In the genomic region with DNA sequence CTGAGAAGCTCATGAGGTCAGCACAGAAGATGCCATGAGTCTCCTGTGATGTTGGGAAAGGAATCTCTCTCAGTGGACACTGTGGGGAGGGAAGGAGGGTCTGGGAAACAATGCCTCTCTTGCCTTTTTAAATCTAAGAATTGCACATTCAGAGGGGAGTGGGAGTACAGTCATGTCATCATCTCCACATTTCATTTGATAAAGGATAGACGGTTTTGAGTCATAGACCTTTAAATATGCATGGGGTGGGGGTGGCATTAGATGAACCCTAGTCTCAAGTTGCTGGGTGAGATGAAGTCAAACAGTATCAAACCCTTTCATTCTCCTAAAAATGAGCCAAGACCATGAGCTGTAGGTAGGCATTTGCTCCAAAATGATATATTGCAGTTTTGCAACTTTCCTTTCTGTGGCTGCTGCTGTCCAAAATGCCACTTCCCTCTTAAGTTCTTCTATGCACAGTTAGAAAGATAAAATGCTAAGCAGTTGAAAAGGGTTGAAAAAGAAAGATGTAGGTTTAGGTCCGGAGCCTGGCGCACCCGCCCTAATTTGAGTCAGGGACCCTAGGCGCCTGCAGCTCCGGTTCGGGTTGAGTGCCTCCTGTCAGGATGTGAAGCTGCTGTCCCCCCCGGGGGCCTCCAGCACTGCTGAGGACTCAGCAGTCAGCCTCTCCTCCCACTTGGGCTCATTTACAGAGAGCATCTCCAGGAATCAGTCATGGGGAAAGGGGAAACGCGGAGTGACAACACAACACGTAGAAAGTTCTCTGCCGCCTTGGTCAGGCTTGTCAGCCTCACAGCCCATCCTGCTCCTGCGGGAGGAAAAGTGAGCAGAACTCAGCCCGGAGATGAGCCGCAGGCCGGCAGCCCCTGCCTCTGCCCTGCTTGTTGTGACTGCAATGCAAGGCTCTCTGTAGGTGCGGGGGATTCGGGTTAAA, we compare ENCODE assay signal across 8 cellular contexts.
A peak's percentile ranks its signal among the peaks of the same experiment; 100 is the strongest.
DNase-seq lines count a peak whose midpoint lies in the region; ATAC-seq and TF ChIP-seq lines count a peak whose summit lies in the region.

No MANE protein-coding gene starts in this region.

- H3K4me3 Mint-ChIP-seq in GM23338 (no peak overlapping the region), naive B cell (peak overlapping the region; percentile 84 to 95 (median 90))

- H3K27ac ChIP-seq in BLaER1 (peak overlapping the region; percentile 71), GM23338 (ENCODE audit: low read depth) (no peak overlapping the region), tibial artery (no peak overlapping the region)

- H3K27me3 ChIP-seq in BLaER1: no peaks in the 10 kb centered on the region
- no peaks in the 10 kb centered on the region for H3K27me3 ChIP-seq in GM23338 (ENCODE audit: insufficient read depth)
- H3K27me3 ChIP-seq in tibial artery: no peaks in the 10 kb centered on the region

- intact Hi-C loops in tibial artery (cut with DNase I; ENCODE audit: low total_unique reads): no loop called here

- H3K4me1 ChIP-seq in BLaER1: peaks cover 42% of the 10 kb centered on the region
- H3K4me1 ChIP-seq in GM23338 (ENCODE audit: insufficient read depth): no peaks in the 10 kb centered on the region
- peaks cover 0 to 8% (median 3%) of the 10 kb centered on the region in 4 donors for H3K4me1 ChIP-seq in tibial artery

- H3K4me2 ChIP-seq in BLaER1: peak overlapping the region; percentile 93
- no peak overlapping the region for H3K4me2 ChIP-seq in GM23338

- H3K9me2 ChIP-seq in GM23338 (ENCODE audit: insufficient read depth): peaks cover 18% of the 10 kb centered on the region; the same call in 1 of the 2 replicates

- H3K27ac Mint-ChIP-seq in GM23338 (no peak overlapping the region), naive B cell (peak overlapping the region; percentile 48 to 97 (median 92))

- no peaks in the 10 kb centered on the region for H3K4me1 Mint-ChIP-seq in GM23338
- H3K4me1 Mint-ChIP-seq in naive B cell: peaks cover 41 to 63% (median 47%) of the 10 kb centered on the region in 3 donors

- H3K9ac ChIP-seq in BLaER1: peak overlapping the region; percentile 56

- H3K27me3 Mint-ChIP-seq in GM23338 (ENCODE audit: insufficient read depth, low read depth, poor library complexity) (no peaks in the 10 kb centered on the region), naive B cell (no peaks in the 10 kb centered on the region)

- H3K36me3 ChIP-seq in BLaER1 (no peaks in the 10 kb centered on the region), GM23338 (ENCODE audit: insufficient read depth) (no peaks in the 10 kb centered on the region), tibial artery (no peaks in the 10 kb centered on the region)

- H4K20me1 ChIP-seq in BLaER1 (no peaks in the 10 kb centered on the region), GM23338 (replicated peaks; ENCODE audit: insufficient read depth) (no peaks in the 10 kb centered on the region)

- H3K36me3 Mint-ChIP-seq in GM23338 (ENCODE audit: low read depth): 0 out of 3 replicates have a peak, but pooled peaks cover 2% of the 10 kb centered on the region
- no peaks in the 10 kb centered on the region for H3K36me3 Mint-ChIP-seq in naive B cell

- TF ChIP-seq CTCF in GM23338 (conservative IDR thresholded peaks at IDR 0.05; ENCODE audit: low read depth in 2 of 2): no peak
- no peak for TF ChIP-seq CTCF in cardiac fibroblast (IDR thresholded peaks at IDR 0.05; ENCODE audit: low read depth, low read length)
- no peak for TF ChIP-seq CTCF in tibial artery (IDR thresholded peaks at IDR 0.05)

- H3K79me2 ChIP-seq in GM23338 (replicated peaks; ENCODE audit: insufficient read depth): no peaks in the 10 kb centered on the region

- DNase-seq in GM23338 (ENCODE audit: low spot score): no peak
- DNase-seq in T-helper 2 cell: peak in 3 of 5 experiments; percentile 9 to 67 (median 13)
- peak; percentile 17 to 44 for DNase-seq in cardiac fibroblast (ENCODE audit: low read depth in 2 of 2)
- peak; percentile 40 for DNase-seq in naive B cell
- peak in 1 of 2 donors; percentile 64 for DNase-seq in tibial artery
- no peak for DNase-seq in SHP77 (lab: John Stamatoyannopoulos, UW)
- no peak for DNase-seq in SW480 (ENCODE audit: low spot score)

- ATAC-seq in GM23338 (no peak; the same call in 2 of the 3 replicates), naive B cell (ENCODE audit: low read depth in 2 of 2) (peak; percentile 57 to 61)

- H3K9me3 Mint-ChIP-seq in GM23338 (no peaks in the 10 kb centered on the region), naive B cell (no peaks in the 10 kb centered on the region)

- H3K4me3 ChIP-seq in BLaER1 (peak overlapping the region; percentile 60), GM23338 (no peak overlapping the region), cardiac fibroblast (replicated peaks in 1 of 2; ENCODE audit: low read depth in 2 of 2, low read length in 2 of 2) (peak overlapping the region in 1 of 2 donors; percentile 39), tibial artery (peak overlapping the region; percentile 41 to 46)

- no peaks in the 10 kb centered on the region for H3F3A ChIP-seq in GM23338 (replicated peaks; ENCODE audit: low read depth)

- peak overlapping the region; percentile 63 for H2AFZ ChIP-seq in GM23338

- no peaks in the 10 kb centered on the region for H3K9me3 ChIP-seq in BLaER1
- H3K9me3 ChIP-seq in tibial artery: no peaks in the 10 kb centered on the region

TF ChIP-seq in GM23338, 12 proteins besides CTCF, POLR2A, EP300 and RAD21 (continues in another document):
- TF ChIP-seq EZH2phosphoT487 (IDR thresholded peaks at IDR 0.05; ENCODE audit: unreplicated experiment) (no peak), JUNB (IDR thresholded peaks at IDR 0.05; ENCODE audit: unreplicated experiment) (no peak), NANOG (IDR thresholded peaks at IDR 0.05; ENCODE audit: borderline replicate concordance) (no peak)
- TF ChIP-seq, protein P1, sequence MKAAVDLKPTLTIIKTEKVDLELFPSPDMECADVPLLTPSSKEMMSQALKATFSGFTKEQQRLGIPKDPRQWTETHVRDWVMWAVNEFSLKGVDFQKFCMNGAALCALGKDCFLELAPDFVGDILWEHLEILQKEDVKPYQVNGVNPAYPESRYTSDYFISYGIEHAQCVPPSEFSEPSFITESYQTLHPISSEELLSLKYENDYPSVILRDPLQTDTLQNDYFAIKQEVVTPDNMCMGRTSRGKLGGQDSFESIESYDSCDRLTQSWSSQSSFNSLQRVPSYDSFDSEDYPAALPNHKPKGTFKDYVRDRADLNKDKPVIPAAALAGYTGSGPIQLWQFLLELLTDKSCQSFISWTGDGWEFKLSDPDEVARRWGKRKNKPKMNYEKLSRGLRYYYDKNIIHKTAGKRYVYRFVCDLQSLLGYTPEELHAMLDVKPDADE (IDR thresholded peaks at IDR 0.05): no peak
- TF ChIP-seq, protein P2, sequence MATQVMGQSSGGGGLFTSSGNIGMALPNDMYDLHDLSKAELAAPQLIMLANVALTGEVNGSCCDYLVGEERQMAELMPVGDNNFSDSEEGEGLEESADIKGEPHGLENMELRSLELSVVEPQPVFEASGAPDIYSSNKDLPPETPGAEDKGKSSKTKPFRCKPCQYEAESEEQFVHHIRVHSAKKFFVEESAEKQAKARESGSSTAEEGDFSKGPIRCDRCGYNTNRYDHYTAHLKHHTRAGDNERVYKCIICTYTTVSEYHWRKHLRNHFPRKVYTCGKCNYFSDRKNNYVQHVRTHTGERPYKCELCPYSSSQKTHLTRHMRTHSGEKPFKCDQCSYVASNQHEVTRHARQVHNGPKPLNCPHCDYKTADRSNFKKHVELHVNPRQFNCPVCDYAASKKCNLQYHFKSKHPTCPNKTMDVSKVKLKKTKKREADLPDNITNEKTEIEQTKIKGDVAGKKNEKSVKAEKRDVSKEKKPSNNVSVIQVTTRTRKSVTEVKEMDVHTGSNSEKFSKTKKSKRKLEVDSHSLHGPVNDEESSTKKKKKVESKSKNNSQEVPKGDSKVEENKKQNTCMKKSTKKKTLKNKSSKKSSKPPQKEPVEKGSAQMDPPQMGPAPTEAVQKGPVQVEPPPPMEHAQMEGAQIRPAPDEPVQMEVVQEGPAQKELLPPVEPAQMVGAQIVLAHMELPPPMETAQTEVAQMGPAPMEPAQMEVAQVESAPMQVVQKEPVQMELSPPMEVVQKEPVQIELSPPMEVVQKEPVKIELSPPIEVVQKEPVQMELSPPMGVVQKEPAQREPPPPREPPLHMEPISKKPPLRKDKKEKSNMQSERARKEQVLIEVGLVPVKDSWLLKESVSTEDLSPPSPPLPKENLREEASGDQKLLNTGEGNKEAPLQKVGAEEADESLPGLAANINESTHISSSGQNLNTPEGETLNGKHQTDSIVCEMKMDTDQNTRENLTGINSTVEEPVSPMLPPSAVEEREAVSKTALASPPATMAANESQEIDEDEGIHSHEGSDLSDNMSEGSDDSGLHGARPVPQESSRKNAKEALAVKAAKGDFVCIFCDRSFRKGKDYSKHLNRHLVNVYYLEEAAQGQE (IDR thresholded peaks at IDR 0.05; ENCODE audit: unreplicated experiment): no peak

Comparison
In these comparisons a context has a peak if more than half of its experiments do, and no peak if none do; other contexts are left out.
1. DNase-seq: peak in T-helper 2 cell (3 of 5), cardiac fibroblast (2 of 2) and naive B cell (single experiment); none in GM23338 (single experiment), SHP77 (0 of 2) and SW480 (single experiment).